17 cellular contexts compared by ENCODE assay signal in genomic region chr13:46166221-46166584, GRCh38. TPM values are rescaled to one million over a fixed set of nuclear protein-coding genes. Genes with fewer than 3 reads are reported as not detected.
A peak's percentile ranks its signal among the peaks of the same experiment; 100 is the strongest.
DNase-seq lines count a peak whose midpoint lies in the region; ATAC-seq, FAIRE-seq and TF ChIP-seq lines count a peak whose summit lies in the region.
"Had no signal": no experiment of that assay in that cellular context is flagged by ENCODE, and none has a peak within 500 bp of the region (broad histone marks: within the 10 kb centered on the region; RNA-seq: fewer than 3 reads in every experiment).

No MANE protein-coding gene starts in this region.

- CTCF ChIA-PET in CD8-positive, alpha-beta T cell (lab: Charles Lee), result interaction anchor here (1.0 to 2.8 kb wide), 3 partner anchors 9 to 156 kb away, joined by 3 to 14 read pairs (median 3); no protein-coding TSS in a partner anchor
- CTCF ChIA-PET in activated CD4-positive, alpha-beta memory T cell treated with anti-CD3 and anti-CD28 coated beads for 36 hours (lab: Charles Lee), result interaction anchor here (1.0 to 8.5 kb wide), 2 partner anchors 14 to 19 kb away, joined by 3 to 81 read pairs; partner anchors contain the start of gene LCP1

- H3K27ac ChIP-seq in CD8-positive, alpha-beta T cell (ENCODE audit: low read depth, low read length), result no peak overlapping the region
- H3K27ac ChIP-seq in heart right ventricle, result no peak overlapping the region
- H3K27ac ChIP-seq: vagina had no signal

- H3K9me3 Mint-ChIP-seq in CD8-positive, alpha-beta T cell, result no peaks in the 10 kb centered on the region
- H3K9me3 Mint-ChIP-seq in activated CD4-positive, alpha-beta memory T cell treated with anti-CD3 and anti-CD28 coated beads for 36 hours, result no peaks in the 10 kb centered on the region
- H3K9me3 Mint-ChIP-seq in natural killer cell, result no peaks in the 10 kb centered on the region

- TF ChIP-seq CTCF in CD8-positive, alpha-beta T cell (IDR thresholded peaks at IDR 0.05), result no peak
- TF ChIP-seq CTCF in natural killer cell (IDR thresholded peaks at IDR 0.05) (no peak), heart right ventricle (IDR thresholded peaks at IDR 0.05) (no peak), D721Med (IDR thresholded peaks at IDR 0.05; ENCODE audit: insufficient read depth, missing control alignments) (no peak), GM20000 (IDR thresholded peaks at IDR 0.05; ENCODE audit: extremely low read depth, missing control alignments) (no peak)

- peak overlapping the region; percentile 57 for H3K4me3 Mint-ChIP-seq in CD8-positive, alpha-beta T cell
- peak overlapping the region; percentile 46 for H3K4me3 Mint-ChIP-seq in activated CD4-positive, alpha-beta memory T cell treated with anti-CD3 and anti-CD28 coated beads for 36 hours
- H3K4me3 Mint-ChIP-seq in natural killer cell, result peak overlapping the region; percentile 80
- H3K4me3 Mint-ChIP-seq: brain had no signal

- WGBS in heart right ventricle, 2 donors, result 81% methylated on average over 1 of the region's 1 CpG

- no peak for DNase-seq in CD8-positive, alpha-beta T cell
- DNase-seq in activated CD4-positive, alpha-beta memory T cell treated with anti-CD3 and anti-CD28 coated beads for 36 hours, result no peak
- DNase-seq in natural killer cell (no peak), heart right ventricle (no peak), D721Med (ENCODE audit: insufficient read length, low spot score) (no peak), GM20000 (ENCODE audit: low spot score) (no peak)
- DNase-seq: HCEC 1CT; Kasumi-1; NCI-H2029 treated with DMSO at 0.1 percent for 48 hours; NCI-H774; stimulated activated CD4-positive, alpha-beta T cell treated with anti-CD3 and anti-CD28 coated beads, Interleukin-4, amount 100 ng/mL, for 4 hours had no signal

- intact Hi-C loops in CD8-positive, alpha-beta T cell (cut with DNase I, micrococcal nuclease), result loop anchor here in 1 of 2 experiments (10.0 kb wide), 2 partner anchors 49 to 1251 kb away; partner anchors contain the start of gene LRRC63
- intact Hi-C loops in activated CD4-positive, alpha-beta memory T cell treated with anti-CD3 and anti-CD28 coated beads for 36 hours (cut with micrococcal nuclease), result loop anchor here (5.0 kb wide), 1 partner anchor 824 kb away; the partner anchor contains the start of gene TPT1
- intact Hi-C loops in natural killer cell (cut with micrococcal nuclease), result loop anchor here (5.0 kb wide), 1 partner anchor 39 kb away; no protein-coding TSS in a partner anchor
- intact Hi-C loops in heart right ventricle (cut with DNase I), result loop anchor here in 2 of 10 donors (10.0 kb wide), 2 partner anchors 149 to 651 kb away; no protein-coding TSS in a partner anchor

- H3K27me3 ChIP-seq in CD8-positive, alpha-beta T cell (ENCODE audit: insufficient read depth, low read length), result no peaks in the 10 kb centered on the region
- H3K27me3 ChIP-seq in heart right ventricle, result peaks cover 0 to 7% (median 0%) of the 10 kb centered on the region in 7 donors
- H3K27me3 ChIP-seq: vagina had no signal

- peaks cover 80% of the 10 kb centered on the region for H3K4me1 Mint-ChIP-seq in CD8-positive, alpha-beta T cell (ENCODE audit: low read depth)
- peaks cover 89% of the 10 kb centered on the region for H3K4me1 Mint-ChIP-seq in activated CD4-positive, alpha-beta memory T cell treated with anti-CD3 and anti-CD28 coated beads for 36 hours (ENCODE audit: low read depth)
- H3K4me1 Mint-ChIP-seq in natural killer cell, result peaks cover 83 to 84% of the 10 kb centered on the region in 2 donors

- peaks cover 79% of the 10 kb centered on the region for H3K4me1 ChIP-seq in CD8-positive, alpha-beta T cell (ENCODE audit: insufficient read depth, low read length)
- peaks cover 0 to 79% (median 9%) of the 10 kb centered on the region in 9 donors for H3K4me1 ChIP-seq in heart right ventricle

- no peak overlapping the region for H3K4me3 ChIP-seq in CD8-positive, alpha-beta T cell (ENCODE audit: low read depth, low read length)
- no peak overlapping the region for H3K4me3 ChIP-seq in heart right ventricle
- H3K4me3 ChIP-seq: lung, vagina had no signal

- H3K9me3 ChIP-seq in CD8-positive, alpha-beta T cell (ENCODE audit: low read length), result no peaks in the 10 kb centered on the region
- no peaks in the 10 kb centered on the region for H3K9me3 ChIP-seq in heart right ventricle
- H3K9me3 ChIP-seq: vagina had no signal

- FAIRE-seq in D721Med (lab: Jason Lieb, UNC), result no peak
- FAIRE-seq: G401.6 had no signal

- peak overlapping the region; percentile 88 for H3K27ac Mint-ChIP-seq in CD8-positive, alpha-beta T cell
- peak overlapping the region; percentile 86 for H3K27ac Mint-ChIP-seq in activated CD4-positive, alpha-beta memory T cell treated with anti-CD3 and anti-CD28 coated beads for 36 hours
- H3K27ac Mint-ChIP-seq in natural killer cell, result peak overlapping the region; percentile 84 to 96
- H3K27ac Mint-ChIP-seq: brain had no signal

- H3K36me3 Mint-ChIP-seq in CD8-positive, alpha-beta T cell, result peaks cover 46% of the 10 kb centered on the region
- H3K36me3 Mint-ChIP-seq in activated CD4-positive, alpha-beta memory T cell treated with anti-CD3 and anti-CD28 coated beads for 36 hours, result peaks cover 55% of the 10 kb centered on the region
- H3K36me3 Mint-ChIP-seq in natural killer cell, result no peaks in the 10 kb centered on the region
- H3K36me3 Mint-ChIP-seq: brain had no signal

- H3K27me3 Mint-ChIP-seq in CD8-positive, alpha-beta T cell (ENCODE audit: low read depth), result no peaks in the 10 kb centered on the region
- H3K27me3 Mint-ChIP-seq in activated CD4-positive, alpha-beta memory T cell treated with anti-CD3 and anti-CD28 coated beads for 36 hours, result no peaks in the 10 kb centered on the region
- no peaks in the 10 kb centered on the region for H3K27me3 Mint-ChIP-seq in natural killer cell (ENCODE audit: low read depth in 2 of 2)

- ATAC-seq in CD8-positive, alpha-beta T cell, result no peak
- ATAC-seq in GM18511 (IDR thresholded peaks at IDR 0.05; ENCODE audit: unreplicated experiment) (peak; percentile 5), natural killer cell (no peak), heart right ventricle (no peak)
- ATAC-seq: sciatic nerve had no signal

- H3K36me3 ChIP-seq in CD8-positive, alpha-beta T cell (ENCODE audit: insufficient read depth, low read length), result no peaks in the 10 kb centered on the region
- peaks cover 0 to 9% (median 0%) of the 10 kb centered on the region in 9 donors for H3K36me3 ChIP-seq in heart right ventricle
- H3K36me3 ChIP-seq: vagina had no signal

- POLR2A ChIA-PET in CD8-positive, alpha-beta T cell (lab: Charles Lee), result no interaction called here
- POLR2A ChIA-PET in activated CD4-positive, alpha-beta memory T cell treated with anti-CD3 and anti-CD28 coated beads for 36 hours (lab: Charles Lee), result interaction anchor here (9.9 kb wide), 1 partner anchor 12 kb away, joined by 239 read pairs; the partner anchor contains the start of gene LCP1

RNA-seq across cellular contexts. Expression of gene LCP1, which starts 15.8 kb away (rescaled TPM):
- total RNA-seq in CD8-positive, alpha-beta T cell, result 100 to 1,000 TPM; 241 to 252 TPM
- total RNA-seq in activated CD4-positive, alpha-beta memory T cell treated with anti-CD3 and anti-CD28 coated beads for 36 hours, result 1,000 to 10,000 TPM; 1,012 to 1,022 TPM
- total RNA-seq in natural killer cell (1,000 to 10,000 TPM; 1,088 to 1,116 (median 1,113) TPM), heart right ventricle (100 to 1,000 TPM in 1 of 10 donors, 10 to 100 TPM in 4, 1 to 10 TPM in 5; 5.5 to 127 (median 10.8) TPM)
- 1 to 10 TPM; 3.2 to 6.7 TPM for polyA plus RNA-seq in heart right ventricle

RNA-seq across cellular contexts. Expression of gene LRRC63, which starts 45.5 kb away (rescaled TPM):
- total RNA-seq in CD8-positive, alpha-beta T cell, result under 1 TPM; 0.22 to 0.31 TPM
- total RNA-seq in activated CD4-positive, alpha-beta memory T cell treated with anti-CD3 and anti-CD28 coated beads for 36 hours, result under 1 TPM; 0.45 to 0.63 TPM
- total RNA-seq in natural killer cell (under 1 TPM; 0.32 to 0.95 (median 0.40) TPM), heart right ventricle (under 1 TPM in 1 of 10 donors, not detected in 9; 0.12 TPM)
- polyA plus RNA-seq in heart right ventricle, result under 1 TPM in 1 of 2 donors, not detected in 1; 0.15 TPM

Comparison
In these comparisons a context has a peak if more than half of its experiments do, and no peak if none do; other contexts are left out.
1. RNA of gene LCP1, which starts 15.8 kb away (total RNA-seq): 1,088 to 1,116 TPM in natural killer cell and 1,012 to 1,022 TPM in activated CD4-positive, alpha-beta memory T cell treated with anti-CD3 and anti-CD28 coated beads for 36 hours; 241 to 252 TPM in CD8-positive, alpha-beta T cell and 5.5 to 127 TPM in heart right ventricle; every median in the first group is over 4 times any median in the second.
2. Peak in every context shown above with its lines, with median percentiles within 50 percentile points of each other: H3K27ac Mint-ChIP-seq and H3K4me3 Mint-ChIP-seq.